In the genomic region with DNA sequence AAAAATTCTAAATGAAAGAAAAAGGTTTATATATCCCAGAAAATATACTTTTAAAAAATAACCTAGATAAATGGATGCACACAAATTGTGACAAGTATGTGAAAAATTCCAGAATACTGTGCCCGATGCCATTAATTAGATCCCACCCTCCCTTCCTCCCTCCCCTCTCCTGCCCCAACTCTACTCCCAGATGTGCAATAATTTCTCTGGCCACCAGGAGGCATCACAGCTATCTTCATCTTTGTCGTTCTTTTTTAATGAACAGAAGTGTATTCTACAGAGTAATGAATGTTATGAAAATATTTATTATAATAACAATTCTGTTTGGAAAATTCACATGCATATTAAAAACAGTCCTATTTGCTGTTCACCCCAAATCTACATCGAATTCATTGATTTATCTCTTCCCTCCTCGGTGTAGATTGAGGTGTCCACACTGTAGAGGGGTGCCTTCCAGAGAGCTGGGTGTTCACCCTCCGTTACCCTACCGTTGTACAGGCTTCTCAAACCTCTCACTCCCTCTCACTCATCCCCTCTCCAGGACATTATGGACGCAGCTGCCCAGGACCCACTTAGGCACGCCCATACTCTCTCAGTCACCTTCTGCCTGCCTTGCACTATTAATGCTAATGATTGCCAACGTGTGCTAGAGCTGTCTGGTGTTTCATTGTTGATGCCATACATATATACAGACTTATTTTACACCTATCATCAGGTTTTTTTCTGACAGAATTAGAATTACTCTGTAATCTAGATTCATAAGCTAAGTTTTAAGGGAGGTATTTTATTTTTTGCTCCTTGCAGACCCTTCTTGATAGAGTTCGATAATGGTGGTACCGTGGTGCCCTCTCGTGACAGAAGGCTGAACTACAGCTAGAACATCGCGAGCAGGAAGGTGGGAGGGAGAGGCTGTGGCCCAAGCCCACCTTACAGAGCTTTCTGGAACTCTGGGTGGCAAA, we compare ENCODE assay signal across 8 cellular contexts. TPM values are rescaled to one million over a fixed set of nuclear protein-coding genes. Genes with fewer than 3 reads are reported as not detected.
A peak's percentile ranks its signal among the peaks of the same experiment; 100 is the strongest.
DNase-seq lines count a peak whose midpoint lies in the region; ATAC-seq and TF ChIP-seq lines count a peak whose summit lies in the region.

No MANE protein-coding gene starts in this region.

- POLR2A ChIA-PET in IMR-90 (lab: Charles Lee; ENCODE audit: unreplicated experiment) (no interaction called here), PC-9 (lab: Charles Lee; ENCODE audit: unreplicated experiment) (no interaction called here)

- no peaks in the 10 kb centered on the region for H3F3A ChIP-seq in PC-9 (ENCODE audit: insufficient read depth, low read depth)
- no peaks in the 10 kb centered on the region for H3F3A ChIP-seq in neural cell (ENCODE audit: insufficient read depth, low read length, poor library complexity, severe bottlenecking)

- BruUV-seq in IMR-90 (replicated peaks; lab: Mats Ljungman, UMichigan): no TSS peak
- BruUV-seq in PC-9 (replicated peaks; lab: Mats Ljungman, UMichigan): no TSS peak

- peak overlapping the region; percentile 57 for H3K4me3 Mint-ChIP-seq in activated T-cell treated with anti-CD3 and anti-CD28 coated beads, Interleukin-2, amount 50 U/mL, for 24 hours

- H3K4me3 ChIP-seq in IMR-90 (ENCODE audit: insufficient read depth, low read depth, low read length) (no peak overlapping the region), PC-9 (no peak overlapping the region), fibroblast of mammary gland (ENCODE audit: control insufficient read depth, low read depth, low read length) (no peak overlapping the region), neural cell (ENCODE audit: low read length) (no peak overlapping the region), thyroid gland (replicated peaks in 1 of 3) (no peak overlapping the region)

- H3K9me1 ChIP-seq in IMR-90 (ENCODE audit: insufficient read depth, low read length): no peaks in the 10 kb centered on the region

- H4K20me1 ChIP-seq in IMR-90 (ENCODE audit: insufficient read depth, low read length) (no peaks in the 10 kb centered on the region), PC-9 (ENCODE audit: insufficient read depth) (no peaks in the 10 kb centered on the region), neural cell (ENCODE audit: insufficient read depth) (no peaks in the 10 kb centered on the region)

- H3K27ac Mint-ChIP-seq in activated T-cell treated with anti-CD3 and anti-CD28 coated beads, Interleukin-2, amount 50 U/mL, for 24 hours: no peak overlapping the region

- H2AK5ac ChIP-seq in IMR-90 (ENCODE audit: low read depth, low read length): no peak overlapping the region

- TF ChIP-seq EP300 in neural cell (conservative IDR thresholded peaks at IDR 0.05; ENCODE audit: poor library complexity, severe bottlenecking): no peak

- H3K4me1 Mint-ChIP-seq in activated T-cell treated with anti-CD3 and anti-CD28 coated beads, Interleukin-2, amount 50 U/mL, for 24 hours (ENCODE audit: low read depth): peaks cover 5% of the 10 kb centered on the region

- H4K91ac ChIP-seq in IMR-90 (ENCODE audit: insufficient read depth, low read depth, low read length): no peak overlapping the region

- no peaks in the 10 kb centered on the region for H3K79me1 ChIP-seq in IMR-90 (ENCODE audit: low read depth in 1 of 2, low read length in 2 of 2)

- TF ChIP-seq CTCF in IMR-90 (conservative IDR thresholded peaks at IDR 0.05; ENCODE audit: low read depth, low read length) (peak; percentile 59), PC-9 (conservative IDR thresholded peaks at IDR 0.05) (peak; percentile 67), fibroblast of mammary gland (conservative IDR thresholded peaks at IDR 0.05; ENCODE audit: control insufficient read depth, insufficient read depth, low read depth, low read length) (peak; percentile 69), neural cell (IDR thresholded peaks at IDR 0.05; ENCODE audit: poor library complexity, severe bottlenecking) (peak; percentile 52), thyroid gland (IDR thresholded peaks at IDR 0.05) (peak; percentile 9 to 56 (median 36))

- TF ChIP-seq RAD21 in IMR-90 (IDR thresholded peaks at IDR 0.05; ENCODE audit: low read length): peak; percentile 49
- peak; percentile 39 for TF ChIP-seq RAD21 in neural cell (conservative IDR thresholded peaks at IDR 0.05)

- H3K14ac ChIP-seq in IMR-90 (replicated peaks; ENCODE audit: low read depth, low read length): no peak overlapping the region

- H3K27ac ChIP-seq in IMR-90 (ENCODE audit: insufficient read depth, low read length) (no peak overlapping the region), PC-9 (no peak overlapping the region), neural cell (ENCODE audit: low read length) (no peak overlapping the region), thyroid gland (no peak overlapping the region)

- TF ChIP-seq POLR2A in IMR-90 (IDR thresholded peaks at IDR 0.05; ENCODE audit: low read depth, low read length) (no peak), thyroid gland (IDR thresholded peaks at IDR 0.05) (no peak)

- CTCF ChIA-PET in IMR-90 (lab: Yijun Ruan, JAX): interaction anchor here (0.5 to 2.1 kb wide), 14 partner anchors 9 to 1742 kb away, joined by 3 to 12 read pairs (median 3); no protein-coding TSS in a partner anchor
- CTCF ChIA-PET in PC-9 (lab: Charles Lee): interaction anchor here (0.6 to 0.7 kb wide), 2 partner anchors 1272 to 1990 kb away, joined by 4 to 8 read pairs; no protein-coding TSS in a partner anchor

- H3K4me1 ChIP-seq in IMR-90 (ENCODE audit: control insufficient read depth, insufficient read depth, low read length) (no peaks in the 10 kb centered on the region), PC-9 (replicated peaks; ENCODE audit: insufficient read depth) (no peaks in the 10 kb centered on the region), thyroid gland (no peaks in the 10 kb centered on the region)

- H3K56ac ChIP-seq in IMR-90 (ENCODE audit: extremely low read depth, insufficient read depth, low read length): no peak overlapping the region

- H3K9ac ChIP-seq in IMR-90 (ENCODE audit: low read depth, low read length) (no peak overlapping the region), neural cell (ENCODE audit: low read length) (no peak overlapping the region)

- DNase-seq in CD1c-positive myeloid dendritic cell (ENCODE audit: extremely low spot score) (peak; percentile 57), IMR-90 (peak; percentile 27), PC-9 (peak in 1 of 2 experiments; percentile 33), fibroblast of mammary gland (ENCODE audit: low read depth) (peak; percentile 46), thyroid gland (peak; percentile 37 to 51)
- DNase-seq in activated T-cell treated with anti-CD3 and anti-CD28 coated beads, Interleukin-2, amount 50 U/mL, for 24 hours: peak; percentile 71

- ATAC-seq in GM19463 (IDR thresholded peaks at IDR 0.05; ENCODE audit: unreplicated experiment): peak; percentile 76
- ATAC-seq in IMR-90 (ENCODE audit: low read depth): peak; percentile 86

- no peak overlapping the region for H4K5ac ChIP-seq in IMR-90 (ENCODE audit: low read depth, low read length)

- H3K9me2 ChIP-seq in PC-9 (ENCODE audit: insufficient read depth) (no peaks in the 10 kb centered on the region), neural cell (ENCODE audit: insufficient read depth, low read length) (no peaks in the 10 kb centered on the region)

- H3K4me2 ChIP-seq in IMR-90 (ENCODE audit: low read depth, low read length) (peak overlapping the region; percentile 37), PC-9 (no peak overlapping the region), neural cell (ENCODE audit: low read length) (no peak overlapping the region)

- H3K9me3 ChIP-seq in IMR-90 (ENCODE audit: control insufficient read depth, insufficient read depth, low read length): no peaks in the 10 kb centered on the region
- no peaks in the 10 kb centered on the region for H3K9me3 ChIP-seq in PC-9 (ENCODE audit: insufficient read depth, low read depth)
- H3K9me3 ChIP-seq in neural cell (ENCODE audit: low read length): no peaks in the 10 kb centered on the region
- H3K9me3 ChIP-seq in thyroid gland: no peaks in the 10 kb centered on the region

- no peaks in the 10 kb centered on the region for H3K36me3 Mint-ChIP-seq in activated T-cell treated with anti-CD3 and anti-CD28 coated beads, Interleukin-2, amount 50 U/mL, for 24 hours (ENCODE audit: low read depth)

- no peak overlapping the region for H2BK120ac ChIP-seq in IMR-90 (ENCODE audit: low read depth, low read length)

- H2BK5ac ChIP-seq in IMR-90 (ENCODE audit: low read depth, low read length, poor library complexity, severe bottlenecking): no peak overlapping the region

- no peak overlapping the region for H2BK20ac ChIP-seq in IMR-90 (ENCODE audit: low read depth, low read length)

- H3K79me2 ChIP-seq in PC-9 (ENCODE audit: low read depth) (no peaks in the 10 kb centered on the region), neural cell (replicated peaks; ENCODE audit: insufficient read depth, low read length) (no peaks in the 10 kb centered on the region)

- no peaks in the 10 kb centered on the region for H3K36me3 ChIP-seq in IMR-90 (ENCODE audit: control insufficient read depth, insufficient read depth, low read length)
- H3K36me3 ChIP-seq in PC-9 (ENCODE audit: low read depth): no peaks in the 10 kb centered on the region
- H3K36me3 ChIP-seq in neural cell (ENCODE audit: insufficient read depth, low read length): no peaks in the 10 kb centered on the region
- no peaks in the 10 kb centered on the region for H3K36me3 ChIP-seq in thyroid gland

- H2AK9ac ChIP-seq in IMR-90 (replicated peaks; ENCODE audit: low read depth, low read length, poor library complexity): peak overlapping the region; percentile 52

- no peak overlapping the region for H3K23ac ChIP-seq in IMR-90 (ENCODE audit: low read depth, low read length)

- no peak overlapping the region for H4K8ac ChIP-seq in IMR-90 (ENCODE audit: low read depth in 2 of 2, low read length in 2 of 2)

- no CpG with 5 or more reads among the region's 14 CpGs for WGBS in IMR-90 (ENCODE audit: extremely low coverage in 2 of 2, insufficient read length in 1 of 2), 2 experiments
- WGBS in thyroid gland, 2 donors: 6 to 10% methylated on average over 14 of the region's 14 CpGs

- dilution Hi-C loops in IMR-90 (cut with HindIII; ENCODE audit: low sequenced_read_pairs, unreplicated experiment): no loop called here

- H3K18ac ChIP-seq in IMR-90 (ENCODE audit: low read depth, low read length): no peak overlapping the region

- no peaks in the 10 kb centered on the region for H3K9me3 Mint-ChIP-seq in activated T-cell treated with anti-CD3 and anti-CD28 coated beads, Interleukin-2, amount 50 U/mL, for 24 hours

- peaks cover 32% of the 10 kb centered on the region for H3K27me3 Mint-ChIP-seq in activated T-cell treated with anti-CD3 and anti-CD28 coated beads, Interleukin-2, amount 50 U/mL, for 24 hours

- in situ Hi-C loops in IMR-90 (cut with MboI; ENCODE audit: low sequenced_read_pairs): loop anchor here (10.0 kb wide), 1 partner anchor 204 kb away; no protein-coding TSS in a partner anchor

- H2BK15ac ChIP-seq in IMR-90 (ENCODE audit: low read depth, low read length): no peak overlapping the region

- H3K27me3 ChIP-seq in IMR-90 (ENCODE audit: control insufficient read depth, insufficient read depth, low read length) (peaks cover 2% of the 10 kb centered on the region; the same call in 1 of the 2 replicates), PC-9 (ENCODE audit: insufficient read depth, low read depth) (no peaks in the 10 kb centered on the region), neural cell (ENCODE audit: insufficient read depth, low read depth, low read length) (no peaks in the 10 kb centered on the region), thyroid gland (no peaks in the 10 kb centered on the region)

- peak overlapping the region; percentile 81 for H2AFZ ChIP-seq in IMR-90 (replicated peaks; ENCODE audit: low read length, poor library complexity)
- H2AFZ ChIP-seq in PC-9: no peak overlapping the region
- no peak overlapping the region for H2AFZ ChIP-seq in neural cell (ENCODE audit: low read depth, low read length)

- intact Hi-C loops in IMR-90 (cut with micrococcal nuclease): loop anchor here (1.0 to 10.0 kb wide), 3 partner anchors 207 to 534 kb away; no protein-coding TSS in a partner anchor
- intact Hi-C loops in PC-9 (cut with micrococcal nuclease; ENCODE audit: unreplicated experiment): loop anchor here (1.0 to 5.0 kb wide), 2 partner anchors 207 to 226 kb away; no protein-coding TSS in a partner anchor
- intact Hi-C loops in thyroid gland (cut with DNase I): loop anchor here (10.0 kb wide), 1 partner anchor 224 kb away; no protein-coding TSS in a partner anchor

- no peak overlapping the region for H3K4ac ChIP-seq in IMR-90 (ENCODE audit: low read depth, low read length)

RNA-seq across cellular contexts. Expression of gene RAB40AL, which starts 14.1 kb away (rescaled TPM):
- total RNA-seq in IMR-90 (2012; rRNA removed) (0.28 and 0.36 TPM in 2 replicates), PC-9 (2021) (2.1 and 2.6 TPM in 2 replicates), thyroid gland (1 to 10 TPM; 3.9 to 5.6 (median 4.8) TPM)
- polyA plus RNA-seq in IMR-90 (2012; rRNA removed) (0.24 and 0.34 TPM in 2 replicates), neural cell (0.35 TPM in 1 of 2 replicates, not detected in the other)
- 0.05 TPM in 1 of 2 replicates, not detected in the other for polyA plus RNA-seq in IMR-90 (2012; cell fraction: cytosol; rRNA removed)
- 1.4 and 3.2 TPM in 2 replicates for polyA plus RNA-seq in IMR-90 (2012; cell fraction: nucleus; rRNA removed; ENCODE audit: low replicate concordance)
- polyA minus RNA-seq in neural cell: 1.9 and 3.9 TPM in 2 replicates
